ENCODE assay signal across 8 cellular contexts in genomic region chr4:37892641-37893040, GRCh38. TPM values are rescaled to one million over a fixed set of nuclear protein-coding genes. Genes with fewer than 3 reads are reported as not detected.
DNase-seq lines count a peak whose midpoint lies in the region; ATAC-seq and TF ChIP-seq lines count a peak whose summit lies in the region.

No MANE protein-coding gene starts in this region.

- H3K9me3 ChIP-seq in testis (no peaks in the 10 kb centered on the region), SJCRH30 (replicated peaks) (no peaks in the 10 kb centered on the region)

- no peaks in the 10 kb centered on the region for H3K9me3 Mint-ChIP-seq in activated T-cell treated with anti-CD3 and anti-CD28 coated beads, Interleukin-2, amount 50 U/mL, for 24 hours

- intact Hi-C loops in testis (cut with DNase I; ENCODE audit: low total_unique reads) = no loop called here

- H3K36me3 ChIP-seq in testis (ENCODE audit: low read depth, missing control alignments) (no peaks in the 10 kb centered on the region), SJCRH30 (no peaks in the 10 kb centered on the region)

- peaks cover 9% of the 10 kb centered on the region for H3K36me3 Mint-ChIP-seq in activated T-cell treated with anti-CD3 and anti-CD28 coated beads, Interleukin-2, amount 50 U/mL, for 24 hours (ENCODE audit: low read depth)

- TF ChIP-seq CTCF in testis (IDR thresholded peaks at IDR 0.05) = no peak

- H3K27me3 Mint-ChIP-seq in activated T-cell treated with anti-CD3 and anti-CD28 coated beads, Interleukin-2, amount 50 U/mL, for 24 hours = peaks cover 11% of the 10 kb centered on the region

- peak; percentile 51 for DNase-seq in Ammon's horn (ENCODE audit: low spot score)
- peak; percentile 11 to 16 for DNase-seq in Kasumi-1 (lab: John Stamatoyannopoulos, UW)
- peak; percentile 56 for DNase-seq in activated T-cell treated with anti-CD3 and anti-CD28 coated beads, Interleukin-2, amount 50 U/mL, for 24 hours
- peak; percentile 30 for DNase-seq in stimulated activated CD4-positive, alpha-beta T cell treated with anti-CD3 and anti-CD28 coated beads, Interleukin-12 subunit alpha, Interleukin-12 subunit beta, amount 100 ng/mL, for 4 hours
- DNase-seq in NCI-H146 (lab: John Stamatoyannopoulos, UW) = no peak
- DNase-seq in testis = no peak
- no peak for DNase-seq in SJCRH30

- peak overlapping the region; percentile 85 for H3K4me3 Mint-ChIP-seq in activated T-cell treated with anti-CD3 and anti-CD28 coated beads, Interleukin-2, amount 50 U/mL, for 24 hours

- H3K27me3 ChIP-seq in testis (no peaks in the 10 kb centered on the region), SJCRH30 (peaks cover 13% of the 10 kb centered on the region)

- WGBS in testis, 2 donors = 70 to 84% methylated on average over 5 of the region's 5 CpGs

- H3K4me1 Mint-ChIP-seq in activated T-cell treated with anti-CD3 and anti-CD28 coated beads, Interleukin-2, amount 50 U/mL, for 24 hours (ENCODE audit: low read depth) = peaks cover 71% of the 10 kb centered on the region

- H3K27ac ChIP-seq in testis (no peak overlapping the region), SJCRH30 (no peak overlapping the region)

- peak; percentile 49 for ATAC-seq in GM21367 (IDR thresholded peaks at IDR 0.05; ENCODE audit: unreplicated experiment)

- H3K4me1 ChIP-seq in testis = no peaks in the 10 kb centered on the region
- peaks cover 3% of the 10 kb centered on the region; the same call in 1 of the 2 replicates for H3K4me1 ChIP-seq in SJCRH30

- TF ChIP-seq POLR2A in testis (IDR thresholded peaks at IDR 0.05) = no peak

- H3K27ac Mint-ChIP-seq in activated T-cell treated with anti-CD3 and anti-CD28 coated beads, Interleukin-2, amount 50 U/mL, for 24 hours = peak overlapping the region; percentile 95

- no peak overlapping the region for H3K4me3 ChIP-seq in testis
- H3K4me3 ChIP-seq in SJCRH30 = no peak overlapping the region

RNA-seq across cellular contexts. Expression of gene TBC1D1, which starts 1.8 kb away (rescaled TPM):
- 100 to 1,000 TPM; 130 to 167 TPM for total RNA-seq in testis
- polyA plus RNA-seq in testis (ENCODE audit: insufficient read depth, low read depth, low replicate concordance) = 208 TPM
- 80.3 and 91.1 TPM in 2 replicates for total RNA-seq in SJCRH30 (2014; rRNA removed; shearing (Covaris generic))

Comparison
In these comparisons a context has a peak if more than half of its experiments do, and no peak if none do; other contexts are left out.
1. DNase-seq: peak in Ammon's horn (single experiment), Kasumi-1 (2 of 2), activated T-cell treated with anti-CD3 and anti-CD28 coated beads, Interleukin-2, amount 50 U/mL, for 24 hours (single experiment) and stimulated activated CD4-positive, alpha-beta T cell treated with anti-CD3 and anti-CD28 coated beads, Interleukin-12 subunit alpha, Interleukin-12 subunit beta, amount 100 ng/mL, for 4 hours (single experiment); none in NCI-H146 (single experiment), testis (single experiment) and SJCRH30 (0 of 2).